Comparison of ENCODE assay signal across 8 cellular contexts in genomic region chr2:219509780-219510511, GRCh38. TPM values are rescaled to one million over a fixed set of nuclear protein-coding genes. Genes with fewer than 3 reads are reported as not detected.
DNase-seq lines count a peak whose midpoint lies in the region; ATAC-seq and TF ChIP-seq lines count a peak whose summit lies in the region.

No MANE protein-coding gene starts in this region.

- WGBS in endodermal cell (ENCODE audit: insufficient coverage in 1 of 2, insufficient read length in 1 of 2), 2 experiments = 6% methylated on average over 14 to 26 of the region's 26 CpGs

- peaks cover 18% of the 10 kb centered on the region for H3K4me1 Mint-ChIP-seq in activated CD8-positive, alpha-beta T cell treated with anti-CD3 and anti-CD28 coated beads for 36 hours (ENCODE audit: low read depth)
- H3K4me1 Mint-ChIP-seq in endodermal cell = peaks cover 34% of the 10 kb centered on the region
- H3K4me1 Mint-ChIP-seq in mesothelial cell of epicardium = peaks cover 49% of the 10 kb centered on the region

- peak; percentile 24 to 65 (median 54) for DNase-seq in NCI-H1417 (lab: John Stamatoyannopoulos, UW)
- no peak for DNase-seq in NCI-H1417 treated with DMSO at 0.1 percent for 48 hours (lab: John Stamatoyannopoulos, UW)
- DNase-seq in NCI-H524 (lab: John Stamatoyannopoulos, UW) = peak; percentile 75 to 87
- peak; percentile 69 for DNase-seq in activated CD8-positive, alpha-beta T cell treated with anti-CD3 and anti-CD28 coated beads for 36 hours
- DNase-seq in endodermal cell = peak; percentile 93
- peak in 1 of 2 experiments; percentile 67 for DNase-seq in mesothelial cell of epicardium (ENCODE audit: low spot score in 2 of 2, unreplicated experiment in 2 of 2)
- peak in 37 of 49 donors; percentile 7 to 70 (median 46) for DNase-seq in substantia nigra (lab: John Stamatoyannopoulos, UW)

- H3K27ac ChIP-seq in endodermal cell (ENCODE audit: low read depth, low read length) (no peak overlapping the region), substantia nigra (ENCODE audit: low read depth, low read length, poor library complexity, severe bottlenecking) (no peak overlapping the region)

- no peaks in the 10 kb centered on the region for H3K9me3 Mint-ChIP-seq in activated CD8-positive, alpha-beta T cell treated with anti-CD3 and anti-CD28 coated beads for 36 hours
- peaks cover 3% of the 10 kb centered on the region for H3K9me3 Mint-ChIP-seq in endodermal cell
- H3K9me3 Mint-ChIP-seq in mesothelial cell of epicardium = no peaks in the 10 kb centered on the region

- peaks cover 31% of the 10 kb centered on the region for H3K27me3 ChIP-seq in endodermal cell (ENCODE audit: control insufficient read depth, insufficient read depth, low read length, poor library complexity, severe bottlenecking)

- H3K4me3 Mint-ChIP-seq in activated CD8-positive, alpha-beta T cell treated with anti-CD3 and anti-CD28 coated beads for 36 hours = no peak overlapping the region
- peak overlapping the region; percentile 60 for H3K4me3 Mint-ChIP-seq in endodermal cell
- H3K4me3 Mint-ChIP-seq in mesothelial cell of epicardium = peak overlapping the region; percentile 55

- CTCF ChIA-PET in activated CD8-positive, alpha-beta T cell treated with anti-CD3 and anti-CD28 coated beads for 36 hours (lab: Charles Lee) = interaction anchor here (0.7 to 7.2 kb wide), 17 partner anchors 10 to 172 kb away, joined by 3 to 86 read pairs (median 7); partner anchors contain the start of gene GMPPA

- peaks cover 5% of the 10 kb centered on the region for H3K36me3 ChIP-seq in endodermal cell (ENCODE audit: control insufficient read depth, insufficient read depth, low read length)

- H3K27me3 Mint-ChIP-seq in activated CD8-positive, alpha-beta T cell treated with anti-CD3 and anti-CD28 coated beads for 36 hours = peaks cover 44% of the 10 kb centered on the region
- H3K27me3 Mint-ChIP-seq in endodermal cell (ENCODE audit: insufficient read depth) (peaks cover 50% of the 10 kb centered on the region), mesothelial cell of epicardium (ENCODE audit: low read depth) (peaks cover 49% of the 10 kb centered on the region)

- intact Hi-C loops in activated CD8-positive, alpha-beta T cell treated with anti-CD3 and anti-CD28 coated beads for 36 hours (cut with micrococcal nuclease) = no loop called here

- peak; percentile 53 for TF ChIP-seq CTCF in activated CD8-positive, alpha-beta T cell treated with anti-CD3 and anti-CD28 coated beads for 36 hours (IDR thresholded peaks at IDR 0.05)
- TF ChIP-seq CTCF in endodermal cell (conservative IDR thresholded peaks at IDR 0.05) = peak; percentile 84
- TF ChIP-seq CTCF in mesothelial cell of epicardium (IDR thresholded peaks at IDR 0.05; ENCODE audit: unreplicated experiment) = peak; percentile 23

- no peak overlapping the region for H3K9ac ChIP-seq in endodermal cell (ENCODE audit: extremely low read depth, low read length, poor library complexity, severe bottlenecking)

- H3K36me3 Mint-ChIP-seq in activated CD8-positive, alpha-beta T cell treated with anti-CD3 and anti-CD28 coated beads for 36 hours (ENCODE audit: low read depth) = peaks cover 15% of the 10 kb centered on the region
- peaks cover 4% of the 10 kb centered on the region for H3K36me3 Mint-ChIP-seq in endodermal cell (ENCODE audit: low read depth)
- peaks cover 5% of the 10 kb centered on the region for H3K36me3 Mint-ChIP-seq in mesothelial cell of epicardium

- H3K27ac Mint-ChIP-seq in activated CD8-positive, alpha-beta T cell treated with anti-CD3 and anti-CD28 coated beads for 36 hours = no peak overlapping the region
- H3K27ac Mint-ChIP-seq in endodermal cell (peak overlapping the region; percentile 48), mesothelial cell of epicardium (peak overlapping the region; percentile 41)

- peaks cover 9% of the 10 kb centered on the region for H3K4me1 ChIP-seq in endodermal cell (ENCODE audit: control insufficient read depth, insufficient read depth, low read length)

- peak; percentile 60 for ATAC-seq in HG02884 (IDR thresholded peaks at IDR 0.05; ENCODE audit: unreplicated experiment)
- peak; percentile 89 for ATAC-seq in activated CD8-positive, alpha-beta T cell treated with anti-CD3 and anti-CD28 coated beads for 36 hours

- no peaks in the 10 kb centered on the region for H3K9me3 ChIP-seq in endodermal cell (ENCODE audit: control insufficient read depth, low read length)

- POLR2A ChIA-PET in activated CD8-positive, alpha-beta T cell treated with anti-CD3 and anti-CD28 coated beads for 36 hours (lab: Charles Lee) = interaction anchor here (0.7 to 1.0 kb wide), 3 partner anchors 9 to 12 kb away, joined by 3 to 4 read pairs (median 3); no protein-coding TSS in a partner anchor

- peak overlapping the region; percentile 80 for H3K4me3 ChIP-seq in endodermal cell (ENCODE audit: low read length)

RNA-seq across cellular contexts. Expression of gene ASIC4, which starts 4.3 kb away (rescaled TPM):
- total RNA-seq in activated CD8-positive, alpha-beta T cell treated with anti-CD3 and anti-CD28 coated beads for 36 hours = not detected
- total RNA-seq in endodermal cell = under 1 TPM; 0.29 to 1.00 TPM
- 2.0 TPM for polyA plus RNA-seq in endodermal cell (2013, experiment 1 of 2)
- 1.4 TPM for polyA plus RNA-seq in endodermal cell (2013, experiment 2 of 2)
- 0.98 to 1.4 TPM (median 1.1 TPM) in 3 replicates for total RNA-seq in mesothelial cell of epicardium

RNA-seq across cellular contexts. Expression of gene GMPPA, which starts 11.3 kb away (rescaled TPM):
- total RNA-seq in activated CD8-positive, alpha-beta T cell treated with anti-CD3 and anti-CD28 coated beads for 36 hours = 10 to 100 TPM; 32.4 to 34.2 TPM
- total RNA-seq in endodermal cell = 10 to 100 TPM; 36.9 to 38.2 TPM
- polyA plus RNA-seq in endodermal cell (2013, experiment 1 of 2) = 23.4 TPM
- 22.9 TPM for polyA plus RNA-seq in endodermal cell (2013, experiment 2 of 2)
- 34.5 to 37.3 TPM (median 36.0 TPM) in 3 replicates for total RNA-seq in mesothelial cell of epicardium

RNA-seq across cellular contexts. Expression of gene CHPF, which starts 33.7 kb away (rescaled TPM):
- total RNA-seq in activated CD8-positive, alpha-beta T cell treated with anti-CD3 and anti-CD28 coated beads for 36 hours = 10 to 100 TPM; 16.6 to 18.4 TPM
- 10 to 100 TPM; 51.2 to 54.0 TPM for total RNA-seq in endodermal cell
- 26.1 TPM for polyA plus RNA-seq in endodermal cell (2013, experiment 1 of 2)
- polyA plus RNA-seq in endodermal cell (2013, experiment 2 of 2) = 31.2 TPM
- total RNA-seq in mesothelial cell of epicardium = 78.1 to 81.0 TPM (median 78.5 TPM) in 3 replicates

RNA-seq across cellular contexts. Expression of gene TMEM198, which starts 33.9 kb away (rescaled TPM):
- 1 to 10 TPM; 2.1 to 2.2 TPM for total RNA-seq in activated CD8-positive, alpha-beta T cell treated with anti-CD3 and anti-CD28 coated beads for 36 hours
- 1 to 10 TPM; 2.6 to 3.9 TPM for total RNA-seq in endodermal cell
- 9.6 TPM for polyA plus RNA-seq in endodermal cell (2013, experiment 1 of 2)
- 5.3 TPM for polyA plus RNA-seq in endodermal cell (2013, experiment 2 of 2)
- 3.6 to 4.0 TPM (median 3.7 TPM) in 3 replicates for total RNA-seq in mesothelial cell of epicardium

Comparison
In these comparisons a context has a peak if more than half of its experiments do, and no peak if none do; other contexts are left out.
1. CTCF ChIP-seq: peak in every context shown above with its lines; median percentile 84 in endodermal cell; 53 in activated CD8-positive, alpha-beta T cell treated with anti-CD3 and anti-CD28 coated beads for 36 hours; 23 in mesothelial cell of epicardium.